In genomic region chr13:42660367-42660965, GRCh38 we compare ENCODE assay signal across 1 cellular context.
TF ChIP-seq lines count a peak whose summit lies in the region.

No MANE protein-coding gene starts in this region.

TF ChIP-seq in A549, 52 proteins besides CTCF, POLR2A, EP300 and RAD21 (continued from another document):
- TF ChIP-seq MAX (IDR thresholded peaks at IDR 0.05) (no peak), KDM5A (IDR thresholded peaks at IDR 0.05) (no peak)
